In the genomic region with DNA sequence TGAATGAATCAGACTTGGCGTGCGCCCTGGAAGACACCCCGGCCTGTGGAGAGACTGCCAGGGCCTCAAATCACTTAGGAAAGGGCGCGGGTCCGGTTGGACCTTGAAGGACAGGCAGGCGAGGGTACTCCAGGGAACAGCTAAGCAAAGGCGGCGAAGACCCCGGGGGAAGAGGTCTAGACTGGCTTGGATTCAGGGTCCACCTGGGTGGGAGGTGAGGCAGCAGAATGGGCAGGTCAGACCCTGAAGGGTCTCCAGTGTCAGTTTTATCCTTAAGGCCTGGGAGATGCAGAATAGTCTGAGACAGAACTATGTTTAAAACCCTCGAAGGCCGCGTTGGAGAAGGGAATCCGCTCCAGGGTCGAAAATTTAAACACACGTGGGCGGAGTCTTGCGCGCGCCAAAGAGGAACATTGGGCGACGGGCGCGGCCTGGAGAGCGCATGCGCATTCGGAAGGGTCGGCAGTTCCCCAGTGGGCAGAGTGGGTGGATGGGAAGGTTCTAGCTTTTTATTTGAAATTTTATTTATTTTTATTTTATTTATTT, we compare ENCODE assay signal across 1 cellular context.
A peak's percentile ranks its signal among the peaks of the same experiment; 100 is the strongest.
TF ChIP-seq lines count a peak whose summit lies in the region.

No MANE protein-coding gene starts in this region.

TF ChIP-seq in WTC11, 78 proteins besides CTCF, POLR2A, EP300 and RAD21 (continued from another document):
- TF ChIP-seq, protein P1, sequence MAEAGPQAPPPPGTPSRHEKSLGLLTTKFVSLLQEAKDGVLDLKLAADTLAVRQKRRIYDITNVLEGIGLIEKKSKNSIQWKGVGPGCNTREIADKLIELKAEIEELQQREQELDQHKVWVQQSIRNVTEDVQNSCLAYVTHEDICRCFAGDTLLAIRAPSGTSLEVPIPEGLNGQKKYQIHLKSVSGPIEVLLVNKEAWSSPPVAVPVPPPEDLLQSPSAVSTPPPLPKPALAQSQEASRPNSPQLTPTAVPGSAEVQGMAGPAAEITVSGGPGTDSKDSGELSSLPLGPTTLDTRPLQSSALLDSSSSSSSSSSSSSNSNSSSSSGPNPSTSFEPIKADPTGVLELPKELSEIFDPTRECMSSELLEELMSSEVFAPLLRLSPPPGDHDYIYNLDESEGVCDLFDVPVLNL (CRISPR knock-in tag; IDR thresholded peaks at IDR 0.05; ENCODE audit: borderline replicate concordance, low read depth) = 0 out of 2 replicates have a peak, but pooled peaks have one; percentile 17
- no peak for TF ChIP-seq FOXJ3 (CRISPR knock-in tag; IDR thresholded peaks at IDR 0.05; ENCODE audit: borderline replicate concordance)
- no peak for TF ChIP-seq CREB1 (CRISPR knock-in tag; IDR thresholded peaks at IDR 0.05)
- no peak for TF ChIP-seq ZNF138 (CRISPR knock-in tag; conservative IDR thresholded peaks at IDR 0.05)
- peak; percentile 36 for TF ChIP-seq NFYB (CRISPR knock-in tag; conservative IDR thresholded peaks at IDR 0.05; ENCODE audit: low read depth)
